In the genomic region with DNA sequence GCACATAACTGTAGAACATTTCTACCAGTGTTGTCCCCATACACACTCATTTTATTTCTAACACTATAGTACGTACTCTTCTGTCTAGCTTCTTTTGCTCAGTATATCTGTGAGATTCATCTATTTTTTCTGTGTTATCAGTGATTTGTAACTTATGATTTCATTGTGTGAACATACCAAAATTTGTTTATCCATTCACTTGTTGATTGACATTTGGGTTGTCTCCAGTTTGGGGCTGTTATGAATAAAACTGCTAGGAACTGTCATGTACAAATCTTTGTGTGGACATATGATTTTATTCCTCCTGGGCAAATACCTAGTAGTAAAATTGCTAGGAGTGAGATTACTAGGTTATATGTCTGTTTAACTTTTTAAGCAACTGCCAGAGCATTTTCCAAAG, we compare ENCODE assay signal across 33 cellular contexts.
"Had no signal": no experiment of that assay in that cellular context is flagged by ENCODE, and none has a peak within 500 bp of the region (broad histone marks: within the 10 kb centered on the region; RNA-seq: fewer than 3 reads in every experiment).

No MANE protein-coding gene starts in this region.

- H3K27ac ChIP-seq: epithelial cell of prostate, esophagus squamous epithelium, heart right ventricle, left ventricle myocardium inferior, neutrophil, skin epidermis, uterus, VCaP had no signal

- H3K4me3 Mint-ChIP-seq: activated naive CD4-positive, alpha-beta T cell treated with anti-CD3 and anti-CD28 coated beads for 36 hours; central memory CD8-positive, alpha-beta T cell; nephron progenitor cell; type B pancreatic cell had no signal

- H3K36me3 ChIP-seq: uterus had no signal

- H3K27me3 ChIP-seq: esophagus squamous epithelium, heart right ventricle, neutrophil, uterus had no signal

- FAIRE-seq: bronchial epithelial cell, colon, endometrium, islet of Langerhans, TTC549 had no signal

- H3K4me1 ChIP-seq: uterus had no signal

- H3K27me3 Mint-ChIP-seq: central memory CD8-positive, alpha-beta T cell; type B pancreatic cell had no signal

- H3K9me3 Mint-ChIP-seq: activated naive CD4-positive, alpha-beta T cell treated with anti-CD3 and anti-CD28 coated beads for 36 hours had no signal

- ATAC-seq: activated CD4-positive, CD25-positive, alpha-beta regulatory T cell treated with anti-CD3 and anti-CD28 coated beads, Interleukin-2, amount 50 U/mL, for 24 hours; heart right ventricle; sciatic nerve had no signal

- H3K4me3 ChIP-seq: esophagus squamous epithelium, heart right ventricle, left ventricle myocardium inferior, lung, mucosa of descending colon, skin epidermis, uterus had no signal

- DNase-seq: activated CD4-positive, alpha-beta T cell treated with anti-CD3 and anti-CD28 coated beads for 48 hours; activated CD4-positive, alpha-beta T cell treated with anti-CD3 and anti-CD28 coated beads, Interleukin-2, amount 50 U/mL, for 48 hours; activated CD8-positive, alpha-beta memory T cell treated with anti-CD3 and anti-CD28 coated beads, Interleukin-2, amount 50 U/mL, for 48 hours; activated effector memory CD4-positive, alpha-beta T cell treated with Interleukin-2 at 50 U/mL for 16 hours; activated naive CD4-positive, alpha-beta T cell treated with anti-CD3 and anti-CD28 coated beads for 36 hours; dermis blood vessel endothelial cell; effector CD4-positive, alpha-beta T cell; esophagus squamous epithelium; foreskin melanocyte; heart right ventricle; left ventricle myocardium inferior; mucosa of descending colon; nephron progenitor cell; stimulated activated CD4-positive, alpha-beta T cell treated with anti-CD3 and anti-CD28 coated beads, Interleukin-12 subunit alpha, Interleukin-12 subunit beta, amount 100 ng/mL, for 4 hours; stimulated activated CD4-positive, alpha-beta T cell treated with anti-CD3 and anti-CD28 coated beads, Interleukin-4, amount 100 ng/mL, for 1 hour; stimulated activated naive CD8-positive, alpha-beta T cell treated with anti-CD3 and anti-CD28 coated beads, Interleukin-15, Interleukin-2, amounts not matched to agents 100 U/mL and 50 U/mL, for 24 hours; substantia nigra; T-helper 9 cell; uterus had no signal

- H3K4me1 Mint-ChIP-seq: nephron progenitor cell had no signal

- H3K27ac Mint-ChIP-seq: activated naive CD4-positive, alpha-beta T cell treated with anti-CD3 and anti-CD28 coated beads for 36 hours; nephron progenitor cell; type B pancreatic cell had no signal

- H3K9me3 ChIP-seq: esophagus squamous epithelium, mucosa of descending colon, neutrophil, uterus had no signal
